ENCODE assay signal across 8 cellular contexts in the genomic region with DNA sequence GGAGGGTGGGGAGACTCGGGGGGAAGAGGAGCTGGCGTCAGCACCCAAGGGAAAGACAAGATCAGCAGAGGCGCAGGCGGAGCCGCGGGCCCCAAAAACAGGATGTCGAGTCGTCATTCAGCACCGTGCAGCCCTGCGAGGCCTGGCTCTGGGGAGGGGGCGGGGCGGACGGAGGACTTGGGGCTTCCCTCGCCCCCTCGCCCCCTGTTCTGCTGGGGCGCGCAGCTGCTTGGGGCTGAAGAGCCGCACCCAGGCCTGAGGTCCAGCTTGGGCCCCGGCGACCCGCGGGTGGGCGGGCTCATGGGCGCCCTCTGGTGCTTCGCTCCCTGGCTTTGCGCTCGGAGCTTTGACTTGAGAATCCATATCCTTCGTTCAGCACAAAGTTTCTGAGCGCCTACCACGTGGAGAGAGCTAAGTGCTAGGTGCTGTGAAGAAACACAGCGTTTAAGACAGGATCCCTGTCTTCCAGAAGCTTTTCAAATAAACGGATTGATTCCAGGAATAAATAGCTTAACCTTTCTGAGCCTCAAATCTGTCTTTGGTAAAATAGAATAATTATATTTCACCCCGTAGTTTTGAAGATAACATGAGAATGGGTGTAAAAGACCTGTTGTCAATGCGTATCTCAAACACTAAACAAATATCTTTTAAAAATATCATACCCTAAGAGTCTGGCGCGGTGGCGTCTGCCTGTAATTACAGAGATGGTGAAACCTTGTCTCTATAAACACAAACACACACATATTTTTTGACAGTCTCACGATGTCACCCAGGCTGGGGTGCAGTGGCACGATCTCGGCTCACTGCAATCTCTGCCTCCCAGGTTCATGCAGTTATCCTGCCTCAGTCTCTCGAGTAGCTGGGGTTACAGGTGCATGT.
A peak's percentile ranks its signal among the peaks of the same experiment; 100 is the strongest.
DNase-seq lines count a peak whose midpoint lies in the region; ATAC-seq and TF ChIP-seq lines count a peak whose summit lies in the region.

No MANE protein-coding gene starts in this region.

- peaks cover 14% of the 10 kb centered on the region for H3F3A ChIP-seq in SU-DHL-6 (ENCODE audit: insufficient read depth)

- peak overlapping the region; percentile 77 for H3K4me2 ChIP-seq in SU-DHL-6 (ENCODE audit: low read depth, low read length, poor library complexity, severe bottlenecking)

- no peaks in the 10 kb centered on the region for H3K9me3 ChIP-seq in SU-DHL-6 (ENCODE audit: insufficient read depth, low read length)

- H3K27me3 ChIP-seq in SU-DHL-6 (ENCODE audit: low read length) = no peaks in the 10 kb centered on the region

- no peaks in the 10 kb centered on the region for H3K9me2 ChIP-seq in SU-DHL-6 (replicated peaks; ENCODE audit: insufficient read depth, low read length)

- H2AFZ ChIP-seq in SU-DHL-6 (ENCODE audit: low read depth, low read length, severe bottlenecking) = peak overlapping the region; percentile 96

- DNase-seq in stimulated activated CD8-positive, alpha-beta memory T cell treated with anti-CD3 and anti-CD28 coated beads, Interleukin-12 subunit alpha, Interleukin-12 subunit beta, amount 100 ng/mL, for 1 hour (ENCODE audit: low read depth) = peak; percentile 88
- no peak for DNase-seq in stimulated activated CD8-positive, alpha-beta memory T cell treated with anti-CD3 and anti-CD28 coated beads, Interleukin-4, amount 100 ng/mL, for 48 hours
- DNase-seq in NCI-H1105 treated with DMSO at 0.1 percent for 48 hours (lab: John Stamatoyannopoulos, UW) (peak; percentile 82), astrocyte of the cerebellum (ENCODE audit: low read depth) (peak; percentile 59), hippocampal formation (lab: John Stamatoyannopoulos, UW) (peak; percentile 76 to 81), retina (peak; percentile 91)

- no peaks in the 10 kb centered on the region for H3K36me3 ChIP-seq in SU-DHL-6 (ENCODE audit: low read length)

- peak overlapping the region; percentile 91 for H3K27ac ChIP-seq in SU-DHL-6 (ENCODE audit: low read depth, low read length)

- H4K20me1 ChIP-seq in SU-DHL-6 (ENCODE audit: low read depth, low read length) = no peaks in the 10 kb centered on the region; the same call in 1 of the 2 replicates

- in situ Hi-C loops in astrocyte of the cerebellum (cut with HindIII; ENCODE audit: low sequenced_read_pairs) = no loop called here

- H3K4me3 ChIP-seq in SU-DHL-6 (ENCODE audit: insufficient read depth, low read length, poor library complexity, severe bottlenecking) = peak overlapping the region; percentile 74
- peak overlapping the region; percentile 81 for H3K4me3 ChIP-seq in astrocyte of the cerebellum (ENCODE audit: low read depth, low read length)

- peaks cover 39% of the 10 kb centered on the region for H3K79me2 ChIP-seq in SU-DHL-6 (ENCODE audit: insufficient read depth, low read length)

- peak overlapping the region; percentile 83 for H3K9ac ChIP-seq in SU-DHL-6 (ENCODE audit: low read length)

- ATAC-seq in HG02763 (IDR thresholded peaks at IDR 0.05; ENCODE audit: unreplicated experiment) = peak; percentile 53

- peak; percentile 93 for TF ChIP-seq CTCF in SU-DHL-6 (IDR thresholded peaks at IDR 0.05; ENCODE audit: insufficient read depth, low read length, poor library complexity, severe bottlenecking)
- TF ChIP-seq CTCF in astrocyte of the cerebellum (IDR thresholded peaks at IDR 0.05; ENCODE audit: low read depth, low read length, missing control alignments) = peak; percentile 85
